In the genomic region with DNA sequence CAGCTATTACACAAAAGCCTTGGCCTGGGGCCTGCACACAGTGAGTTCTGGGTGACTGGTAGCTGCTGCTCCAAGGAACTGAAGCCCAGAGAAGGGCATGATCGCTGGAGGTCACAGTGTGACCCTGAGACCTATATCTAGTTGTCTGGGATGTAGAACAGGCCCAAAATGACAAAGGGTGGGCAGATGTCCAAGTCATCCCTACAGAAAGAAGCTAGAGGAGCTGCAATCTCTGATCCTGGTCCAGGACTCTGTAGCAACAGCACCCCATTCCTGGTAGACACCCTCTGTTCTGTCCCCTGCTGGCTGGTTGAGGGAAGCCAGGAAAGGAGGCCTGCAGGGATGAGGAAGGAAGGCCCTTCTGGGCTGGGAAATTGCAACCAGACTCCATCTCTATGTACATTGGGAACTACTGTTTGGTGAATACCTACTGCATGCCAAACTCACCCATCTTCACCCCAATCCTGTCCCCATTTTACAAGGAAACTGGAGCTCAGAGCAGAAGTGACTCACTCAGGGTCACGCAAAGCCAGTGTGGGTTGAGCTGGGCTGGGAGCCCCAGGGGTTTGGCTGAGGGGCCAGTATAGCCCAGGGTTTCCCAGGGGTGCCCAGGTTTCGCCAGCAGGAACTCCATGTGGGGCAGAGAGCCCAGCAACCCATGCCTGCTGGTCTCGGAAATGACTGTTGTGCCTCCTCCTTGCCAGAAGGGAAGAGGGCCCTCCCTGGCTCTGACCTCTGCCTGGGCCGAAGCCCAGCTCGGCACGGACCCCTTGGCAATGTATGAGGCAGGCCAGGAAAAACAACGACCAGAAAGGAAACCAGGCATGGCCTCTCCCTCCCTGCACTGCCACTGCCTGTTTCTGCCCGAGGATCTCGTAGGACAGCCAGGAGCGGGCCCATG, we compare ENCODE assay signal across 7 cellular contexts. TPM values are rescaled to one million over a fixed set of nuclear protein-coding genes. Genes with fewer than 3 reads are reported as not detected.
DNase-seq lines count a peak whose midpoint lies in the region; ATAC-seq and TF ChIP-seq lines count a peak whose summit lies in the region.

No MANE protein-coding gene starts in this region.

- TF ChIP-seq CTCF in Loucy (conservative IDR thresholded peaks at IDR 0.05; ENCODE audit: low read length) (peak; percentile 35; the same call in 1 of the 2 replicates), choroid plexus epithelial cell (conservative IDR thresholded peaks at IDR 0.05; ENCODE audit: low read depth, low read length) (peak; percentile 60), lower lobe of right lung (IDR thresholded peaks at IDR 0.05) (peak; percentile 38), type B pancreatic cell (conservative IDR thresholded peaks at IDR 0.05) (peak; percentile 22)

- no peaks in the 10 kb centered on the region for H3K79me2 ChIP-seq in Loucy (ENCODE audit: insufficient read depth, low read length)

- no peaks in the 10 kb centered on the region for H3F3A ChIP-seq in Loucy (ENCODE audit: low read depth)

- H2AFZ ChIP-seq in Loucy (ENCODE audit: low read length) = no peak overlapping the region

- H3K9ac ChIP-seq in Loucy (ENCODE audit: low read depth, low read length, poor library complexity, severe bottlenecking) = no peak overlapping the region

- H3K4me3 Mint-ChIP-seq in type B pancreatic cell = no peak overlapping the region

- H3K27me3 ChIP-seq in Loucy (ENCODE audit: insufficient read depth, low read length, poor library complexity, severe bottlenecking) (no peaks in the 10 kb centered on the region), lower lobe of right lung (ENCODE audit: low read depth) (no peaks in the 10 kb centered on the region)

- H3K9me3 ChIP-seq in Loucy (ENCODE audit: insufficient read depth, low read depth, low read length) = no peaks in the 10 kb centered on the region
- H3K9me3 ChIP-seq in lower lobe of right lung = no peaks in the 10 kb centered on the region

- intact Hi-C loops in lower lobe of right lung (cut with DNase I) = no loop called here

- H4K20me1 ChIP-seq in Loucy (ENCODE audit: insufficient read depth, low read length, poor library complexity, severe bottlenecking) = no peaks in the 10 kb centered on the region

- peaks cover 5% of the 10 kb centered on the region for H3K36me3 Mint-ChIP-seq in type B pancreatic cell

- no peaks in the 10 kb centered on the region for H3K9me2 ChIP-seq in Loucy (replicated peaks; ENCODE audit: low read depth, low read length)

- peaks cover 8% of the 10 kb centered on the region for H3K4me1 Mint-ChIP-seq in type B pancreatic cell (ENCODE audit: unreplicated experiment)

- H3K4me1 ChIP-seq in Loucy (ENCODE audit: insufficient read depth, low read length, poor library complexity, severe bottlenecking) = peaks cover 16% of the 10 kb centered on the region
- peaks cover 76% of the 10 kb centered on the region for H3K4me1 ChIP-seq in lower lobe of right lung

- H3K27ac Mint-ChIP-seq in type B pancreatic cell = no peak overlapping the region

- ATAC-seq in lower lobe of right lung (peak; percentile 24 to 37), GM21737 (IDR thresholded peaks at IDR 0.05; ENCODE audit: unreplicated experiment) (no peak)

- no peaks in the 10 kb centered on the region for H3K9me3 Mint-ChIP-seq in type B pancreatic cell

- H3K4me3 ChIP-seq in Loucy (ENCODE audit: low read length, poor library complexity, severe bottlenecking) (no peak overlapping the region), choroid plexus epithelial cell (ENCODE audit: low read depth, low read length) (no peak overlapping the region), lower lobe of right lung (no peak overlapping the region)

- peak overlapping the region; percentile 77 for H3K27ac ChIP-seq in lower lobe of right lung

- H3K27me3 Mint-ChIP-seq in type B pancreatic cell = no peaks in the 10 kb centered on the region

- no peak overlapping the region for H3K4me2 ChIP-seq in Loucy (ENCODE audit: low read depth, low read length, poor library complexity, severe bottlenecking)

- DNase-seq in choroid plexus epithelial cell (ENCODE audit: low read depth) (peak; percentile 23), lower lobe of right lung (peak; percentile 55), type B pancreatic cell (ENCODE audit: extremely low spot score, unreplicated experiment) (no peak), DMS79 (lab: John Stamatoyannopoulos, UW) (no peak), DMS114 treated with DMSO at 0.1 percent for 48 hours (lab: John Stamatoyannopoulos, UW; ENCODE audit: unreplicated experiment) (no peak)

- H3K36me3 ChIP-seq in Loucy (ENCODE audit: insufficient read depth, low read length) (peaks cover 6% of the 10 kb centered on the region; the same call in 1 of the 2 replicates), lower lobe of right lung (peaks cover 25% of the 10 kb centered on the region)

RNA-seq across cellular contexts. Expression of a gene that starts 44.9 kb away (rescaled TPM):
- total RNA-seq in lower lobe of right lung (1.3 TPM), type B pancreatic cell (ENCODE audit: low replicate concordance) (0.75 and 0.93 TPM in 2 replicates)

RNA-seq across cellular contexts. Expression of a gene that starts 57.5 kb away (rescaled TPM):
- total RNA-seq in lower lobe of right lung (6.5 TPM), type B pancreatic cell (ENCODE audit: low replicate concordance) (20.0 and 24.1 TPM in 2 replicates)

Comparison
In these comparisons a context has a peak if more than half of its experiments do, and no peak if none do; other contexts are left out.
1. DNase-seq: peak in choroid plexus epithelial cell (single experiment) and lower lobe of right lung (single experiment); none in type B pancreatic cell (single experiment), DMS79 (single experiment) and DMS114 treated with DMSO at 0.1 percent for 48 hours (single experiment).
2. Peak in every context shown above with its lines, with median percentiles within 50 percentile points of each other: CTCF ChIP-seq.